20 cellular contexts compared by ENCODE assay signal in the genomic region with DNA sequence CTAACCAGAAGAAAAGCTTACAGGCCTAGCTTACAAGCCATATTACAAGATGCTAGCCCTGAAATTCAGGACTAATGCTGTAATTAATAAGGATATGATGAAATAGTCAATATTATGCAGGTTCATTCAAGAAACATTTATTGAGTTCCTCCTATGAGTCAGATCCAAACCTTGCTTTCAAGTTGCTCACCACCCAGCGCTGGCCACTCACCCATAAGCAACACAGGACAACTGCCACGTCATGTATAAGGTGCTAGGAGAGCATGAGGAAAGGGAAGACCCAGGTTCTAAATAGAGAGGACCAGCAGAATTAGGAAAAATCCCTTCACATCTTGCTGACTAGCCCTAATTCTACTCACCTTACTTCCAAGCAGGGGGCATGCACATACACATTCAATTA. TPM values are rescaled to one million over a fixed set of nuclear protein-coding genes. Genes with fewer than 3 reads are reported as not detected.
DNase-seq lines count a peak whose midpoint lies in the region; ATAC-seq, FAIRE-seq and TF ChIP-seq lines count a peak whose summit lies in the region.
"Had no signal": no experiment of that assay in that cellular context is flagged by ENCODE, and none has a peak within 500 bp of the region (broad histone marks: within the 10 kb centered on the region; RNA-seq: fewer than 3 reads in every experiment).

No MANE protein-coding gene starts in this region.

- H3K4me1 Mint-ChIP-seq in activated CD4-positive, alpha-beta memory T cell treated with anti-CD3 and anti-CD28 coated beads for 36 hours (ENCODE audit: low read depth): peaks cover 3% of the 10 kb centered on the region
- H3K4me1 Mint-ChIP-seq in activated CD4-positive, alpha-beta memory T cell treated with anti-CD3 and anti-CD28 coated beads, Interleukin-2, amount 10 ng/mL, durations not matched to agents 7 days and 5 days: peaks cover 7% of the 10 kb centered on the region
- peaks cover 11% of the 10 kb centered on the region for H3K4me1 Mint-ChIP-seq in stimulated activated effector memory CD8-positive, alpha-beta T cell treated with anti-CD3 and anti-CD28 coated beads, Interleukin-12 subunit alpha, Interleukin-12 subunit beta, amount 100 ng/mL, for 72 hours

- no peaks in the 10 kb centered on the region for H3K27me3 ChIP-seq in RWPE2 (ENCODE audit: insufficient read depth, poor library complexity, severe bottlenecking)
- H3K27me3 ChIP-seq in small intestine (ENCODE audit: control insufficient read depth in 2 of 2, insufficient read depth in 2 of 2, low read length in 2 of 2): no peaks in the 10 kb centered on the region
- H3K27me3 ChIP-seq: neural progenitor cell, sigmoid colon, vagina had no signal

- POLR2A ChIA-PET in activated CD4-positive, alpha-beta memory T cell treated with anti-CD3 and anti-CD28 coated beads for 36 hours (lab: Charles Lee): no interaction called here
- POLR2A ChIA-PET in activated CD4-positive, alpha-beta memory T cell treated with anti-CD3 and anti-CD28 coated beads, Interleukin-2, amount 10 ng/mL, durations not matched to agents 7 days and 5 days (lab: Charles Lee): no interaction called here

- H3K27ac Mint-ChIP-seq in activated CD4-positive, alpha-beta memory T cell treated with anti-CD3 and anti-CD28 coated beads for 36 hours: no peak overlapping the region
- no peak overlapping the region for H3K27ac Mint-ChIP-seq in activated CD4-positive, alpha-beta memory T cell treated with anti-CD3 and anti-CD28 coated beads, Interleukin-2, amount 10 ng/mL, durations not matched to agents 7 days and 5 days
- no peak overlapping the region for H3K27ac Mint-ChIP-seq in stimulated activated effector memory CD8-positive, alpha-beta T cell treated with anti-CD3 and anti-CD28 coated beads, Interleukin-12 subunit alpha, Interleukin-12 subunit beta, amount 100 ng/mL, for 72 hours
- H3K27ac Mint-ChIP-seq: activated CD4-positive, alpha-beta T cell treated with anti-CD3 and anti-CD28 coated beads for 36 hours; neural progenitor cell had no signal

- H3K4me3 ChIP-seq in RWPE2 (ENCODE audit: severe bottlenecking) (no peak overlapping the region), small intestine (ENCODE audit: low read depth in 1 of 2, low read length in 2 of 2) (no peak overlapping the region)
- H3K4me3 ChIP-seq: neural progenitor cell, sigmoid colon, vagina had no signal

- no peaks in the 10 kb centered on the region for H3K36me3 Mint-ChIP-seq in activated CD4-positive, alpha-beta memory T cell treated with anti-CD3 and anti-CD28 coated beads for 36 hours
- no peaks in the 10 kb centered on the region for H3K36me3 Mint-ChIP-seq in activated CD4-positive, alpha-beta memory T cell treated with anti-CD3 and anti-CD28 coated beads, Interleukin-2, amount 10 ng/mL, durations not matched to agents 7 days and 5 days (ENCODE audit: low read depth)
- no peaks in the 10 kb centered on the region for H3K36me3 Mint-ChIP-seq in stimulated activated effector memory CD8-positive, alpha-beta T cell treated with anti-CD3 and anti-CD28 coated beads, Interleukin-12 subunit alpha, Interleukin-12 subunit beta, amount 100 ng/mL, for 72 hours

- no peaks in the 10 kb centered on the region for H3K9me3 ChIP-seq in RWPE2 (ENCODE audit: severe bottlenecking)
- H3K9me3 ChIP-seq in small intestine (ENCODE audit: control insufficient read depth, low read depth): no peaks in the 10 kb centered on the region
- H3K9me3 ChIP-seq: sigmoid colon, vagina had no signal

- H3K27ac ChIP-seq in RWPE2 (ENCODE audit: poor library complexity, severe bottlenecking) (peak overlapping the region; percentile 54), small intestine (ENCODE audit: low read depth in 1 of 2, low read length in 1 of 2) (no peak overlapping the region)
- H3K27ac ChIP-seq: HL-60, neural progenitor cell, sigmoid colon, vagina had no signal

- 68 to 86% (median 72%) methylated on average over 2 of the region's 2 CpGs for WGBS in small intestine, 3 donors

- H3K4me1 ChIP-seq in RWPE2 (ENCODE audit: insufficient read depth, poor library complexity, severe bottlenecking) (peaks cover 22% of the 10 kb centered on the region), small intestine (ENCODE audit: control insufficient read depth in 2 of 2, insufficient read depth in 1 of 2, low read depth in 1 of 2, low read length in 1 of 2) (no peaks in the 10 kb centered on the region)
- H3K4me1 ChIP-seq: neural progenitor cell had no signal

- H3K27me3 Mint-ChIP-seq in activated CD4-positive, alpha-beta memory T cell treated with anti-CD3 and anti-CD28 coated beads for 36 hours: peaks cover 3% of the 10 kb centered on the region
- peaks cover 38% of the 10 kb centered on the region for H3K27me3 Mint-ChIP-seq in activated CD4-positive, alpha-beta memory T cell treated with anti-CD3 and anti-CD28 coated beads, Interleukin-2, amount 10 ng/mL, durations not matched to agents 7 days and 5 days

- ATAC-seq in RWPE2 (ENCODE audit: low read depth) (peak; percentile 100), GM19455 (IDR thresholded peaks at IDR 0.05; ENCODE audit: unreplicated experiment) (no peak), GM18861 (IDR thresholded peaks at IDR 0.05; ENCODE audit: unreplicated experiment) (no peak)
- ATAC-seq in stimulated activated effector memory CD8-positive, alpha-beta T cell treated with anti-CD3 and anti-CD28 coated beads, Interleukin-12 subunit alpha, Interleukin-12 subunit beta, amount 100 ng/mL, for 72 hours: peak; percentile 78
- ATAC-seq: activated CD4-positive, alpha-beta T cell treated with anti-CD3 and anti-CD28 coated beads for 36 hours had no signal

- CTCF ChIA-PET in activated CD4-positive, alpha-beta memory T cell treated with anti-CD3 and anti-CD28 coated beads for 36 hours (lab: Charles Lee): no interaction called here
- CTCF ChIA-PET in activated CD4-positive, alpha-beta memory T cell treated with anti-CD3 and anti-CD28 coated beads, Interleukin-2, amount 10 ng/mL, durations not matched to agents 7 days and 5 days (lab: Charles Lee): no interaction called here

- H3K4me3 Mint-ChIP-seq in activated CD4-positive, alpha-beta memory T cell treated with anti-CD3 and anti-CD28 coated beads for 36 hours: no peak overlapping the region
- no peak overlapping the region for H3K4me3 Mint-ChIP-seq in activated CD4-positive, alpha-beta memory T cell treated with anti-CD3 and anti-CD28 coated beads, Interleukin-2, amount 10 ng/mL, durations not matched to agents 7 days and 5 days
- no peak overlapping the region for H3K4me3 Mint-ChIP-seq in stimulated activated effector memory CD8-positive, alpha-beta T cell treated with anti-CD3 and anti-CD28 coated beads, Interleukin-12 subunit alpha, Interleukin-12 subunit beta, amount 100 ng/mL, for 72 hours
- H3K4me3 Mint-ChIP-seq: activated CD4-positive, alpha-beta T cell treated with anti-CD3 and anti-CD28 coated beads for 36 hours; H9; neural progenitor cell had no signal

- peak; percentile 29 for DNase-seq in activated CD4-positive, alpha-beta memory T cell treated with anti-CD3 and anti-CD28 coated beads for 36 hours
- no peak for DNase-seq in activated CD4-positive, alpha-beta memory T cell treated with anti-CD3 and anti-CD28 coated beads, Interleukin-2, amount 10 ng/mL, durations not matched to agents 7 days and 5 days
- DNase-seq in RWPE2 (ENCODE audit: low spot score) (peak; percentile 83), fibroblast of gingiva (ENCODE audit: low read depth) (peak; percentile 26), small intestine (no peak)
- DNase-seq in stimulated activated effector memory CD8-positive, alpha-beta T cell treated with anti-CD3 and anti-CD28 coated beads, Interleukin-12 subunit alpha, Interleukin-12 subunit beta, amount 100 ng/mL, for 72 hours (ENCODE audit: low spot score in 2 of 2): no peak
- DNase-seq: activated CD4-positive, alpha-beta T cell treated with anti-CD3 and anti-CD28 coated beads for 36 hours; amniotic stem cell; GF-D8; H9; NCI-H2029 treated with DMSO at 0.1 percent for 48 hours; SHP77 treated with DMSO at 0.1 percent for 48 hours; sigmoid colon; stimulated activated naive CD4-positive, alpha-beta T cell treated with Interleukin-2 at 50 U/mL for 16 hours had no signal

- no peak for TF ChIP-seq CTCF in RWPE2 (IDR thresholded peaks at IDR 0.05; ENCODE audit: poor library complexity, severe bottlenecking)

- H3K36me3 ChIP-seq in RWPE2 (ENCODE audit: low read depth): no peaks in the 10 kb centered on the region
- H3K36me3 ChIP-seq in small intestine (ENCODE audit: control insufficient read depth in 2 of 2, insufficient read depth in 2 of 2, low read length in 2 of 2): peaks cover 0 to 2% of the 10 kb centered on the region in 2 donors
- H3K36me3 ChIP-seq: neural progenitor cell, sigmoid colon, vagina had no signal

- H3K9me3 Mint-ChIP-seq in activated CD4-positive, alpha-beta memory T cell treated with anti-CD3 and anti-CD28 coated beads for 36 hours: no peaks in the 10 kb centered on the region
- H3K9me3 Mint-ChIP-seq in activated CD4-positive, alpha-beta memory T cell treated with anti-CD3 and anti-CD28 coated beads, Interleukin-2, amount 10 ng/mL, durations not matched to agents 7 days and 5 days: no peaks in the 10 kb centered on the region
- no peaks in the 10 kb centered on the region for H3K9me3 Mint-ChIP-seq in stimulated activated effector memory CD8-positive, alpha-beta T cell treated with anti-CD3 and anti-CD28 coated beads, Interleukin-12 subunit alpha, Interleukin-12 subunit beta, amount 100 ng/mL, for 72 hours
- H3K9me3 Mint-ChIP-seq: H9 had no signal

- intact Hi-C loops in activated CD4-positive, alpha-beta memory T cell treated with anti-CD3 and anti-CD28 coated beads for 36 hours (cut with micrococcal nuclease): no loop called here

- no peak for FAIRE-seq in small intestine (lab: Jason Lieb, UNC)
- FAIRE-seq: GM18507 had no signal

RNA-seq across cellular contexts. Expression of gene MAML3, which starts 23.3 kb away (rescaled TPM):
- under 1 TPM; 0.51 to 0.76 TPM for total RNA-seq in activated CD4-positive, alpha-beta memory T cell treated with anti-CD3 and anti-CD28 coated beads for 36 hours
- total RNA-seq in activated CD4-positive, alpha-beta memory T cell treated with anti-CD3 and anti-CD28 coated beads, Interleukin-2, amount 10 ng/mL, durations not matched to agents 7 days and 5 days: 1 to 10 TPM; 2.5 to 2.6 TPM
- polyA plus RNA-seq in small intestine: 1 to 10 TPM; 1.4 to 5.3 (median 1.6) TPM

Comparison
In these comparisons a context has a peak if more than half of its experiments do, and no peak if none do; other contexts are left out.
1. DNase-seq: peak in activated CD4-positive, alpha-beta memory T cell treated with anti-CD3 and anti-CD28 coated beads for 36 hours (single experiment), RWPE2 (single experiment) and fibroblast of gingiva (single experiment); none in activated CD4-positive, alpha-beta memory T cell treated with anti-CD3 and anti-CD28 coated beads, Interleukin-2, amount 10 ng/mL, durations not matched to agents 7 days and 5 days (single experiment), stimulated activated effector memory CD8-positive, alpha-beta T cell treated with anti-CD3 and anti-CD28 coated beads, Interleukin-12 subunit alpha, Interleukin-12 subunit beta, amount 100 ng/mL, for 72 hours (0 of 2) and small intestine (single experiment).
2. ATAC-seq: peak in RWPE2 (single experiment) and stimulated activated effector memory CD8-positive, alpha-beta T cell treated with anti-CD3 and anti-CD28 coated beads, Interleukin-12 subunit alpha, Interleukin-12 subunit beta, amount 100 ng/mL, for 72 hours (single experiment); none in GM19455 (single experiment) and GM18861 (single experiment).